In genomic region chr11:75098181-75098580, GRCh38 we compare ENCODE assay signal across 5 cellular contexts. TPM values are rescaled to one million over a fixed set of nuclear protein-coding genes. Genes with fewer than 3 reads are reported as not detected.
"Had no signal": no experiment of that assay in that cellular context is flagged by ENCODE, and none has a peak within 500 bp of the region (broad histone marks: within the 10 kb centered on the region; RNA-seq: fewer than 3 reads in every experiment).

No MANE protein-coding gene starts in this region.

RNA-seq across cellular contexts. Expression of gene OR2AT4, which starts 1.5 kb away (rescaled TPM):
- total RNA-seq: HepG2, HT-29, HT1080, IMR-90 had no signal
- polyA plus RNA-seq: HepG2, IgD-negative memory B cell, IMR-90 had no signal

RNA-seq across cellular contexts. Expression of gene SLCO2B1, which starts 52.7 kb away (rescaled TPM):
- total RNA-seq: HT1080, IMR-90 had no signal
- polyA plus RNA-seq: IgD-negative memory B cell, IMR-90 had no signal
